Comparison of ENCODE assay signal across 17 cellular contexts in genomic region chr7:2753148-2753547, GRCh38.
DNase-seq lines count a peak whose midpoint lies in the region; ATAC-seq, FAIRE-seq and TF ChIP-seq lines count a peak whose summit lies in the region.
"Had no signal": no experiment of that assay in that cellular context is flagged by ENCODE, and none has a peak within 500 bp of the region (broad histone marks: within the 10 kb centered on the region; RNA-seq: fewer than 3 reads in every experiment).

No MANE protein-coding gene starts in this region.

- no peak overlapping the region for H3K4me3 Mint-ChIP-seq in immature natural killer cell
- H3K4me3 Mint-ChIP-seq: CD8-positive, alpha-beta T cell; GM23338 had no signal

- POLR2A ChIA-PET in HepG2 (lab: Yijun Ruan, JAX) = no interaction called here

- no peak for DNase-seq in HepG2 (ENCODE audit: low spot score)
- no peak for DNase-seq in right lobe of liver
- DNase-seq in islet precursor cell = peak; percentile 7
- DNase-seq in mucosa of descending colon = no peak
- DNase-seq in NCI-H345 (lab: John Stamatoyannopoulos, UW) = no peak
- DNase-seq in stimulated activated CD4-positive, alpha-beta T cell treated with anti-CD3 and anti-CD28 coated beads, Interleukin-4, amount 100 ng/mL, for 24 hours = no peak
- DNase-seq in immature natural killer cell = no peak
- DNase-seq: 8988T; Calu3; CD8-positive, alpha-beta T cell; H7 had no signal

- no peak for TF ChIP-seq RAD21 in HepG2 (CRISPR knock-in tag; IDR thresholded peaks at IDR 0.05)

- H3K27ac ChIP-seq in HepG2 (ENCODE audit: extremely low read length, insufficient read depth, low read length) = no peak overlapping the region
- H3K27ac ChIP-seq in right lobe of liver = no peak overlapping the region
- peak overlapping the region; percentile 49; the same call in 1 of the 2 replicates for H3K27ac ChIP-seq in VCaP
- H3K27ac ChIP-seq: BLaER1 had no signal

- H3K9ac ChIP-seq in HepG2 (ENCODE audit: insufficient read depth, low read depth, low read length) = no peak overlapping the region
- H3K9ac ChIP-seq: BLaER1 had no signal

- BruUV-seq in HepG2 (replicated peaks; lab: Mats Ljungman, UMichigan) = no TSS peak

- H3K36me3 ChIP-seq in HepG2 (replicated peaks in 1 of 2; ENCODE audit: control insufficient read depth in 1 of 2, insufficient read depth in 2 of 2, low read length in 2 of 2) (peaks cover 6 to 7% of the 10 kb centered on the region in 2 experiments; a peak in 3 of 5 replicates), right lobe of liver (no peaks in the 10 kb centered on the region), mucosa of descending colon (ENCODE audit: low read depth) (no peaks in the 10 kb centered on the region)

- H3K27me3 ChIP-seq in HepG2 (ENCODE audit: control insufficient read depth in 1 of 2, insufficient read depth in 2 of 2, low read length in 2 of 2) = no peaks in the 10 kb centered on the region
- H3K27me3 ChIP-seq in right lobe of liver = no peaks in the 10 kb centered on the region
- H3K27me3 ChIP-seq: BLaER1 had no signal

- ATAC-seq in HepG2 = no peak
- no peak for ATAC-seq in right lobe of liver
- ATAC-seq in mucosa of descending colon = no peak
- ATAC-seq: CD8-positive, alpha-beta T cell; GM23338; HCT116 had no signal

- peaks cover 34% of the 10 kb centered on the region for H3K79me2 ChIP-seq in HepG2 (ENCODE audit: insufficient read depth, low read length)

- H3K4me3 ChIP-seq in HepG2 (replicated peaks in 1 of 3; ENCODE audit: insufficient read depth in 1 of 3, low read depth in 2 of 3, low read length in 3 of 3) (no peak overlapping the region), right lobe of liver (no peak overlapping the region), mucosa of descending colon (no peak overlapping the region)
- H3K4me3 ChIP-seq: BLaER1, GM23338 had no signal

- FAIRE-seq in HepG2 (lab: Jason Lieb, UNC) = no peak
- FAIRE-seq: G401.6, GM12891 had no signal

- peaks cover 10% of the 10 kb centered on the region for H3K4me1 ChIP-seq in HepG2 (ENCODE audit: insufficient read depth, low read length)
- no peaks in the 10 kb centered on the region for H3K4me1 ChIP-seq in right lobe of liver
- H3K4me1 ChIP-seq in mucosa of descending colon (ENCODE audit: low read depth) = no peaks in the 10 kb centered on the region

- TF ChIP-seq CTCF in HepG2 (CRISPR knock-in tag; IDR thresholded peaks at IDR 0.05) (no peak), right lobe of liver (IDR thresholded peaks at IDR 0.05) (no peak), VCaP (conservative IDR thresholded peaks at IDR 0.05) (no peak), mucosa of descending colon (IDR thresholded peaks at IDR 0.05) (no peak)

- in situ Hi-C loops in HepG2 (cut with HindIII; ENCODE audit: extremely low pct_ligation_motif_present, low pct_unique_long_range_greater_than_20kb) = no loop called here

- H3K27me3 Mint-ChIP-seq in immature natural killer cell (ENCODE audit: low read depth in 3 of 3) = peaks cover 0 to 1% (median 0%) of the 10 kb centered on the region in 3 donors

- peaks cover 2 to 5% of the 10 kb centered on the region in 2 donors for H3K4me1 Mint-ChIP-seq in immature natural killer cell

- no peak overlapping the region for H3K4me2 ChIP-seq in HepG2 (ENCODE audit: low read depth, low read length)
- H3K4me2 ChIP-seq: BLaER1, GM23338 had no signal

- no peak for TF ChIP-seq POLR2A in HepG2 (IDR thresholded peaks at IDR 0.05; ENCODE audit: insufficient read depth in 1 of 2, low read depth in 2 of 2, low read length in 2 of 2)
- TF ChIP-seq POLR2A in right lobe of liver (IDR thresholded peaks at IDR 0.05) = no peak

- no peaks in the 10 kb centered on the region for H3K9me3 Mint-ChIP-seq in immature natural killer cell
- H3K9me3 Mint-ChIP-seq: CD8-positive, alpha-beta T cell; GM23338 had no signal

- CTCF ChIA-PET in HepG2 (lab: Yijun Ruan, JAX; ENCODE audit: low intra/inter-chr PET ratio, low total read pairs) = no interaction called here

- H3K27ac Mint-ChIP-seq in immature natural killer cell = no peak overlapping the region
- H3K27ac Mint-ChIP-seq: CD8-positive, alpha-beta T cell; GM23338 had no signal

- intact Hi-C loops in HepG2 (cut with micrococcal nuclease; ENCODE audit: unreplicated experiment) = no loop called here
- intact Hi-C loops in right lobe of liver (cut with DNase I) = no loop called here
- intact Hi-C loops in mucosa of descending colon (cut with DNase I, micrococcal nuclease) = no loop called here

- H3K9me3 ChIP-seq in HepG2 (ENCODE audit: low read length) (no peaks in the 10 kb centered on the region), right lobe of liver (no peaks in the 10 kb centered on the region), mucosa of descending colon (no peaks in the 10 kb centered on the region)

- no peak overlapping the region for H2AFZ ChIP-seq in HepG2 (ENCODE audit: low read length)
- H2AFZ ChIP-seq: GM23338 had no signal

- no peaks in the 10 kb centered on the region for H4K20me1 ChIP-seq in HepG2 (ENCODE audit: insufficient read depth, low read length)

- TF ChIP-seq EP300 in HepG2 (IDR thresholded peaks at IDR 0.05; ENCODE audit: low read depth in 2 of 2, low read length in 2 of 2) = no peak
- TF ChIP-seq EP300 in HepG2 (CRISPR knock-in tag; IDR thresholded peaks at IDR 0.05; ENCODE audit: borderline replicate concordance) = no peak

- H3K36me3 Mint-ChIP-seq in immature natural killer cell = peaks cover 6 to 8% (median 6%) of the 10 kb centered on the region in 3 donors

- 93% methylated on average over 3 of the region's 3 CpGs for WGBS in HepG2 (ENCODE audit: low lambda C conversion rate)
- 100% methylated on average over 2 of the region's 3 CpGs for WGBS in right lobe of liver (ENCODE audit: insufficient coverage, low coverage, low lambda C conversion rate, missing lambda C conversion rate)

TF ChIP-seq in HepG2, 621 proteins besides CTCF, POLR2A, EP300 and RAD21:
- TF ChIP-seq AFF4 (CRISPR knock-in tag; IDR thresholded peaks at IDR 0.05) = no peak
- peak; percentile 84 for TF ChIP-seq ZNF121 (CRISPR knock-in tag; IDR thresholded peaks at IDR 0.05)
TF ChIP-seq in HepG2: peak in this region for 1.
